Comparison of ENCODE assay signal across 16 cellular contexts in the genomic region with DNA sequence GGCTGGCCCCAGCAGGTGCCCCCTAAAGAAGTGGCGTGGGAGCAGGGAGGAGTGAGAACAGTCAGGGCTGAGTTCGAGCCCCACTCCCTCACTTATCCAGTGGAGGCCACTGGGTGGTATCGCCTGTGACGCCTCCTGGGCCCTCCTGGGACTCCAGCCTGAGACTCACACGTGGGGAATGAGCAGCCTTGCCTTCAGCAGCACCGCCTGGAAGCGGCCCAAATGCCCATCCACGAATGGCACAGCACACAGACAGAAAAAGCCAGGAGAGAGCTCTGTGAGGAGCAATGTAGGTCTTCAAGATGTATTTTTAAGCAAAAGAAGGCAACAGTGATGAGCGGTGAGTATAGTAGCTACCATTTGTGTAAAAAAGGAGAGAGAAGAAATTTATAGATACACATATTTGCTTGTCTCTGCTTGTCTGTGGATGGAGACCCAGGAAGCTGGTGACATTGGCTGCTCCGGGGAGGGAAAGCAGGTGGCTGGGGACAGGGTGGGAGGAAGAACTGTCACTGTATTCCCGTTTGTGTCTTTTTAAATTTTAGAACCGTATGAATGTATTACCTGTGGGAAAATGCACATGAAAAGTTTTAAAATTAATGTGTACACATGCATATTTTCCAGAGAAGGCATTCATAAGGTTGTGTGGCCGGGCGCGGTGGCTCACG. TPM values are rescaled to one million over a fixed set of nuclear protein-coding genes. Genes with fewer than 3 reads are reported as not detected.
DNase-seq lines count a peak whose midpoint lies in the region; ATAC-seq and TF ChIP-seq lines count a peak whose summit lies in the region.
"Had no signal": no experiment of that assay in that cellular context is flagged by ENCODE, and none has a peak within 500 bp of the region (broad histone marks: within the 10 kb centered on the region; RNA-seq: fewer than 3 reads in every experiment).

No MANE protein-coding gene starts in this region.

- no peaks in the 10 kb centered on the region for H3K9me3 Mint-ChIP-seq in nephron progenitor cell
- H3K9me3 Mint-ChIP-seq: HFFc6 had no signal

- no peaks in the 10 kb centered on the region for H3K9me3 ChIP-seq in heart left ventricle
- no peaks in the 10 kb centered on the region for H3K9me3 ChIP-seq in RWPE2 (ENCODE audit: severe bottlenecking)
- H3K9me3 ChIP-seq: BLaER1, Caco-2, HAP-1 had no signal

- intact Hi-C loops in heart left ventricle (cut with DNase I) = no loop called here
- intact Hi-C loops in cardiac septum (cut with DNase I) = no loop called here

- no peak overlapping the region for H3K4me3 Mint-ChIP-seq in nephron progenitor cell
- H3K4me3 Mint-ChIP-seq: CD8-positive, alpha-beta memory T cell; HFFc6 had no signal

- H3K36me3 ChIP-seq in heart left ventricle (no peaks in the 10 kb centered on the region), RWPE2 (ENCODE audit: low read depth) (no peaks in the 10 kb centered on the region)
- H3K36me3 ChIP-seq: BLaER1, HAP-1 had no signal

- H3K27ac ChIP-seq in heart left ventricle (peak overlapping the region in 8 of 12 donors; percentile 46 to 97 (median 85)), RWPE2 (ENCODE audit: poor library complexity, severe bottlenecking) (no peak overlapping the region)
- H3K27ac ChIP-seq: BLaER1 had no signal

- peak overlapping the region; percentile 8 for H3K27ac Mint-ChIP-seq in nephron progenitor cell
- H3K27ac Mint-ChIP-seq: CD8-positive, alpha-beta memory T cell; HFFc6 had no signal

- peaks cover 26% of the 10 kb centered on the region for H3K4me1 Mint-ChIP-seq in nephron progenitor cell
- H3K4me1 Mint-ChIP-seq: CD8-positive, alpha-beta memory T cell had no signal

- TF ChIP-seq CTCF in heart left ventricle (IDR thresholded peaks at IDR 0.05) = no peak
- TF ChIP-seq CTCF in RWPE2 (IDR thresholded peaks at IDR 0.05; ENCODE audit: poor library complexity, severe bottlenecking) = no peak
- TF ChIP-seq CTCF in nephron progenitor cell (IDR thresholded peaks at IDR 0.05) = no peak

- no peak for TF ChIP-seq POLR2A in heart left ventricle (IDR thresholded peaks at IDR 0.05)

- peaks cover 0 to 51% (median 4%) of the 10 kb centered on the region in 12 donors for H3K4me1 ChIP-seq in heart left ventricle
- no peaks in the 10 kb centered on the region for H3K4me1 ChIP-seq in RWPE2 (ENCODE audit: insufficient read depth, poor library complexity, severe bottlenecking)
- H3K4me1 ChIP-seq: Caco-2, HAP-1 had no signal

- no peak overlapping the region for H3K4me3 ChIP-seq in heart left ventricle
- no peak overlapping the region for H3K4me3 ChIP-seq in RWPE2 (ENCODE audit: severe bottlenecking)
- H3K4me3 ChIP-seq: BLaER1, HAP-1 had no signal

- no peaks in the 10 kb centered on the region for H3K36me3 Mint-ChIP-seq in nephron progenitor cell (ENCODE audit: low read depth)
- H3K36me3 Mint-ChIP-seq: CD8-positive, alpha-beta memory T cell had no signal

- ATAC-seq in heart left ventricle (peak; percentile 6 to 37 (median 20)), RWPE2 (ENCODE audit: low read depth) (0 out of 3 replicates have a peak, but pooled peaks have one; percentile 40)

- H3K27me3 ChIP-seq in heart left ventricle = peaks cover 0 to 9% (median 0%) of the 10 kb centered on the region in 9 donors
- H3K27me3 ChIP-seq in RWPE2 (ENCODE audit: insufficient read depth, poor library complexity, severe bottlenecking) = no peaks in the 10 kb centered on the region
- H3K27me3 ChIP-seq: BLaER1 had no signal

- WGBS in heart left ventricle, 4 donors = 50 to 59% (median 57%) methylated on average over 15 to 16 of the region's 16 CpGs

- peaks cover 18% of the 10 kb centered on the region for H3K27me3 Mint-ChIP-seq in nephron progenitor cell (ENCODE audit: low read depth, poor library complexity)

- DNase-seq in heart left ventricle = peak in 2 of 5 donors; percentile 56 to 75
- no peak for DNase-seq in cardiac septum (ENCODE audit: low spot score)
- DNase-seq in RWPE2 (ENCODE audit: low spot score) = no peak
- no peak for DNase-seq in nephron progenitor cell
- peak; percentile 24 for DNase-seq in superior temporal gyrus (ENCODE audit: extremely low spot score)
- no peak for DNase-seq in DMS 273 treated with DMSO at 0.1 percent for 48 hours (lab: John Stamatoyannopoulos, UW)
- no peak for DNase-seq in NK-92 (lab: John Stamatoyannopoulos, UW; ENCODE audit: unreplicated experiment)
- DNase-seq: 8988T; AML-193; Caco-2; CD8-positive, alpha-beta memory T cell; DMS53; GF-D8; HFFc6 had no signal

RNA-seq across cellular contexts. Expression of gene KCNJ4, which starts 13.2 kb away (rescaled TPM):
- total RNA-seq in heart left ventricle = 10 to 100 TPM; 14.5 to 85.5 (median 39.7) TPM
- polyA plus RNA-seq in heart left ventricle = 10 to 100 TPM; 20.3 to 57.9 TPM
- total RNA-seq in cardiac septum = 67.8 TPM
- total RNA-seq: CD8-positive, alpha-beta memory T cell; HFFc6 had no signal
- polyA plus RNA-seq: CD8-positive, alpha-beta memory T cell had no signal

RNA-seq across cellular contexts. Expression of gene KDELR3, which starts 26.1 kb away (rescaled TPM):
- total RNA-seq in heart left ventricle = 10 to 100 TPM in 4 of 9 donors, 1 to 10 TPM in 5; 4.4 to 15.5 (median 8.5) TPM
- polyA plus RNA-seq in heart left ventricle = 10 to 100 TPM in 1 of 2 donors, 1 to 10 TPM in 1; 7.8 to 10.5 TPM
- total RNA-seq in cardiac septum = 18.2 TPM
